In genomic region chr6:74646461-74646860, GRCh38 we compare ENCODE assay signal across 30 cellular contexts.
"Had no signal": no experiment of that assay in that cellular context is flagged by ENCODE, and none has a peak within 500 bp of the region (broad histone marks: within the 10 kb centered on the region; RNA-seq: fewer than 3 reads in every experiment).

No MANE protein-coding gene starts in this region.

- H3K27ac ChIP-seq: ascending aorta, cardiac muscle cell, RWPE1, VCaP had no signal

- H3K9me3 ChIP-seq: ascending aorta had no signal

- H3K27me3 ChIP-seq: ascending aorta, cardiac muscle cell had no signal

- DNase-seq: activated B cell treated with CpG ODN at 0.5 μM for 24 hours; activated CD4-positive, alpha-beta memory T cell treated with anti-CD3 and anti-CD28 coated beads for 36 hours; activated CD4-positive, alpha-beta T cell treated with anti-CD3 and anti-CD28 coated beads for 4 hours; activated CD4-positive, alpha-beta T cell treated with anti-CD3 and anti-CD28 coated beads, Interleukin-2, amount 50 U/mL, for 1 hour; activated CD4-positive, CD25-positive, alpha-beta regulatory T cell treated with anti-CD3 and anti-CD28 coated beads, Interleukin-2, amount 50 U/mL, for 72 hours; activated CD8-positive, alpha-beta memory T cell treated with anti-CD3 and anti-CD28 coated beads, Interleukin-2, amount 50 U/mL, for 4 hours; activated effector memory CD4-positive, alpha-beta T cell treated with Interleukin-2 at 50 U/mL for 16 hours; activated naive CD4-positive, alpha-beta T cell treated with anti-CD3 and anti-CD28 coated beads, Interleukin-2, amount 10 ng/mL, durations not matched to agents 7 days and 5 days; activated T-cell treated with anti-CD3 and anti-CD28 coated beads, Interleukin-2, amount 50 U/mL, for 48 hours; amygdala; NCI-H1105; NCI-H1417 treated with DMSO at 0.1 percent for 48 hours; NCI-H187 treated with DMSO at 0.1 percent for 48 hours; NCI-H2081 treated with DMSO at 0.1 percent for 48 hours; NCI-H345; NCI-H510A; NCI-H526; NCI-H748 treated with DMSO at 0.1 percent for 48 hours; NK-92 treated with Interleukin-12 subunit alpha and Interleukin-12 subunit beta, amount 100 ng/mL, for 24 hours; PC-3; SIG-M5; SW 1271; T-helper 1 cell; T-helper 2 cell; T-helper 9 cell had no signal

- H3K4me3 ChIP-seq: ascending aorta, cardiac muscle cell, K562 had no signal

- H3K4me1 ChIP-seq: ascending aorta had no signal

- H3K36me3 ChIP-seq: ascending aorta, cardiac muscle cell had no signal
